In the genomic region with DNA sequence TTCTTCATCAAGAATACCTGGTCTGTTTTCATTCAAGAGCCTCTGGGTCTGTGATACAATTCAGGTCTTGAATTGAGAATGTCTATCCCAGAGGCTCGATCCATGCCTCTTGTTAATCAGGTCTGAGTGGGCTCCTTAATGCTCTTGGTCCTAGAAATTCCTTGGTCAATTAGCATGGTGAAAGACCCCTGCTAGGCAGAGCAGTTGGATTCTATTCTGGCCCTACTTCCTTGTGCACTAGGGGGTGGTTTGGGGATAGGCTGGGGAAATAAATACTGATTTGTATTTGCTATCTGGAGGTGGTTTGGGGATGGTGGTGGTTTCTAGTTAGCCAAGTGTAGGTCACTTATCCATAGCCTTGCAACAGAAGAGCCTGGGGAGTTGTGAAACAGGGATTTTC, we compare ENCODE assay signal across 16 cellular contexts.
"Had no signal": no experiment of that assay in that cellular context is flagged by ENCODE, and none has a peak within 500 bp of the region (broad histone marks: within the 10 kb centered on the region; RNA-seq: fewer than 3 reads in every experiment).

No MANE protein-coding gene starts in this region.

- H3K4me1 ChIP-seq: gastroesophageal sphincter, left lung, right atrium auricular region, tibial artery had no signal

- H3K36me3 ChIP-seq: gastroesophageal sphincter, left lung, right atrium auricular region, tibial artery had no signal

- H3K27ac Mint-ChIP-seq: dendritic cell treated with granulocyte-macrophage colony-stimulating factor and Interleukin-4, amounts not matched to agents 40 ng/mL and 50 ng/mL, for 4 days; memory B cell; natural killer cell; progenitor cell of endocrine pancreas had no signal

- H3K27ac ChIP-seq: epithelial cell of prostate, gastroesophageal sphincter, left lung, right atrium auricular region, tibial artery had no signal

- H3K4me3 ChIP-seq: gastroesophageal sphincter, left lung, right atrium auricular region, tibial artery had no signal

- H3K27me3 Mint-ChIP-seq: dendritic cell treated with granulocyte-macrophage colony-stimulating factor and Interleukin-4, amounts not matched to agents 40 ng/mL and 50 ng/mL, for 4 days; memory B cell; progenitor cell of endocrine pancreas had no signal

- H3K9me3 ChIP-seq: gastroesophageal sphincter, left lung, right atrium auricular region, tibial artery had no signal

- DNase-seq: activated CD4-positive, alpha-beta T cell treated with anti-CD3 and anti-CD28 coated beads, Interleukin-2, amount 50 U/mL, for 48 hours; activated naive CD4-positive, alpha-beta T cell treated with anti-CD3 and anti-CD28 coated beads, Interleukin-2, amount 50 U/mL, for 16 hours; effector memory CD4-positive, alpha-beta T cell; kidney; left lung; natural killer cell; stimulated activated CD4-positive, alpha-beta T cell treated with anti-CD3 and anti-CD28 coated beads, Interleukin-4, amount 100 ng/mL, for 24 hours; stimulated activated naive CD4-positive, alpha-beta T cell; T1000; tibial artery had no signal

- ATAC-seq: gastroesophageal sphincter, left lung, natural killer cell had no signal

- H3K36me3 Mint-ChIP-seq: natural killer cell had no signal

- H3K9me3 Mint-ChIP-seq: dendritic cell treated with granulocyte-macrophage colony-stimulating factor and Interleukin-4, amounts not matched to agents 40 ng/mL and 50 ng/mL, for 4 days; memory B cell; natural killer cell had no signal

- H3K4me3 Mint-ChIP-seq: dendritic cell treated with granulocyte-macrophage colony-stimulating factor and Interleukin-4, amounts not matched to agents 40 ng/mL and 50 ng/mL, for 4 days; memory B cell; natural killer cell had no signal

- H3K4me1 Mint-ChIP-seq: memory B cell, natural killer cell had no signal

- H3K27me3 ChIP-seq: gastroesophageal sphincter, left lung, right atrium auricular region, tibial artery had no signal
